ENCODE assay signal across 8 cellular contexts in genomic region chr16:70800798-70801480, GRCh38. TPM values are rescaled to one million over a fixed set of nuclear protein-coding genes. Genes with fewer than 3 reads are reported as not detected.
DNase-seq lines count a peak whose midpoint lies in the region; ATAC-seq and TF ChIP-seq lines count a peak whose summit lies in the region.

Gene VAC14 (minus strand): TSS chr16:70801158. CDS start chr16:70800900, 258 bp downstream.

- peaks cover 3% of the 10 kb centered on the region for H3K4me1 Mint-ChIP-seq in glutamatergic neuron (ENCODE audit: low read depth, unreplicated experiment)
- peaks cover 25% of the 10 kb centered on the region for H3K4me1 Mint-ChIP-seq in osteocyte (ENCODE audit: unreplicated experiment)

- peak; percentile 97 for ATAC-seq in HG02623 (IDR thresholded peaks at IDR 0.05; ENCODE audit: unreplicated experiment)
- ATAC-seq in activated naive CD4-positive, alpha-beta T cell treated with anti-CD3 and anti-CD28 coated beads, Interleukin-2, amount 50 U/mL, for 72 hours = peak; percentile 96
- peak; percentile 75 for ATAC-seq in thoracic aorta (ENCODE audit: insufficient number of reproducible peaks, low FRiP score, low read depth)

- peaks cover 3 to 16% of the 10 kb centered on the region in 2 donors for H3K4me1 ChIP-seq in thoracic aorta (ENCODE audit: control insufficient read depth in 1 of 2, low read depth in 2 of 2)

- peak within 1 kb of the TSS in 1 of 2 donors; percentile 29 for H3K27ac ChIP-seq in thoracic aorta

- no peak for TF ChIP-seq CTCF in GM10266 (IDR thresholded peaks at IDR 0.05; ENCODE audit: control insufficient read depth, insufficient read depth, low read depth, missing control alignments)
- no peak for TF ChIP-seq CTCF in glutamatergic neuron (IDR thresholded peaks at IDR 0.05; ENCODE audit: partially characterized antibody, unreplicated experiment)
- no peak for TF ChIP-seq CTCF in osteocyte (IDR thresholded peaks at IDR 0.05)
- TF ChIP-seq CTCF in thoracic aorta (IDR thresholded peaks at IDR 0.05) = no peak

- DNase-seq in GM10266 (ENCODE audit: extremely low spot score) (peak; percentile 97), NCI-H1105 (lab: John Stamatoyannopoulos, UW) (peak; percentile 88), SKM-1 (lab: John Stamatoyannopoulos, UW; ENCODE audit: unreplicated experiment) (peak; percentile 61), glutamatergic neuron (peak; percentile 94), osteocyte (ENCODE audit: extremely low spot score, unreplicated experiment) (peak; percentile 95), thoracic aorta (ENCODE audit: low spot score) (peak; percentile 60)
- DNase-seq in activated naive CD4-positive, alpha-beta T cell treated with anti-CD3 and anti-CD28 coated beads, Interleukin-2, amount 50 U/mL, for 72 hours (ENCODE audit: low spot score in 2 of 2) = peak; percentile 97 to 98

- no peaks in the 10 kb centered on the region for H3K9me3 ChIP-seq in thoracic aorta

- peaks cover 0 to 7% of the 10 kb centered on the region in 2 donors for H3K36me3 Mint-ChIP-seq in activated naive CD4-positive, alpha-beta T cell treated with anti-CD3 and anti-CD28 coated beads, Interleukin-2, amount 50 U/mL, for 72 hours
- no peaks in the 10 kb centered on the region for H3K36me3 Mint-ChIP-seq in glutamatergic neuron (ENCODE audit: unreplicated experiment)
- H3K36me3 Mint-ChIP-seq in osteocyte (ENCODE audit: unreplicated experiment) = peaks cover 2% of the 10 kb centered on the region

- H3K4me3 Mint-ChIP-seq in glutamatergic neuron (ENCODE audit: unreplicated experiment) (peak within 1 kb of the TSS; percentile 94), osteocyte (ENCODE audit: unreplicated experiment) (peak within 1 kb of the TSS; percentile 88)

- H3K36me3 ChIP-seq in thoracic aorta = no peaks in the 10 kb centered on the region

- peak within 1 kb of the TSS; percentile 90 to 98 for H3K27ac Mint-ChIP-seq in activated naive CD4-positive, alpha-beta T cell treated with anti-CD3 and anti-CD28 coated beads, Interleukin-2, amount 50 U/mL, for 72 hours
- H3K27ac Mint-ChIP-seq in glutamatergic neuron (ENCODE audit: unreplicated experiment) (peak within 1 kb of the TSS; percentile 86), osteocyte (ENCODE audit: unreplicated experiment) (peak within 1 kb of the TSS; percentile 52)

- H3K27me3 Mint-ChIP-seq in glutamatergic neuron (ENCODE audit: unreplicated experiment) (peaks cover 2% of the 10 kb centered on the region), osteocyte (ENCODE audit: unreplicated experiment) (no peaks in the 10 kb centered on the region)

- H3K9me3 Mint-ChIP-seq in activated naive CD4-positive, alpha-beta T cell treated with anti-CD3 and anti-CD28 coated beads, Interleukin-2, amount 50 U/mL, for 72 hours = no peaks in the 10 kb centered on the region
- H3K9me3 Mint-ChIP-seq in glutamatergic neuron (ENCODE audit: unreplicated experiment) = peaks cover 1% of the 10 kb centered on the region
- peaks cover 5% of the 10 kb centered on the region for H3K9me3 Mint-ChIP-seq in osteocyte (ENCODE audit: unreplicated experiment)

- no peaks in the 10 kb centered on the region for H3K27me3 ChIP-seq in thoracic aorta (replicated peaks; ENCODE audit: insufficient read depth)

- H3K4me3 ChIP-seq in thoracic aorta = peak within 1 kb of the TSS; percentile 87

RNA-seq across cellular contexts. Expression of gene VAC14, which starts in this region (rescaled TPM):
- 10 to 100 TPM; 22.5 to 28.8 TPM for total RNA-seq in activated naive CD4-positive, alpha-beta T cell treated with anti-CD3 and anti-CD28 coated beads, Interleukin-2, amount 50 U/mL, for 72 hours
- total RNA-seq in glutamatergic neuron (ENCODE audit: unreplicated experiment) = 50.2 TPM
- 44.5 and 45.3 TPM in 2 replicates for total RNA-seq in osteocyte
- 10 to 100 TPM; 34.9 to 37.0 TPM for total RNA-seq in thoracic aorta
